ENCODE assay signal across 12 cellular contexts in the genomic region with DNA sequence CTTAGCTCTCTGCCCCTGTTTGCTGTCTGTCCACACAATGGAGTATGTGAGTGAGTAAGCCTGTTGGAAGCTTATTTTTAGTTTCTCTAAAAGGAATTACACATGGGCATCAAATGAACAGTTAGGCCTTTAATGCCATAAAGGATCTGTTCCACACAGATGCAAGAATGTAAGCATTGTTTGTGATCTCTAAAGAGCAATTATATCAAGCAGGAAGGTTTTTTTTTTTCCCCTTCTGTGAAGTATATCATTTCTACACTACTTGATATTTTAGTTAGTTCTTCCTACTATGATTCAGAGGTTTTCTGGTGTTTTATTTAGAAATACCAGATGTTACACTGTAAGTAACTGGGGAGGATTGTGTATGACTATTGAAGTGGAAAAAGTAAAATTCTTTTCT.
A peak's percentile ranks its signal among the peaks of the same experiment; 100 is the strongest.
DNase-seq lines count a peak whose midpoint lies in the region; ATAC-seq and TF ChIP-seq lines count a peak whose summit lies in the region.
"Had no signal": no experiment of that assay in that cellular context is flagged by ENCODE, and none has a peak within 500 bp of the region (broad histone marks: within the 10 kb centered on the region; RNA-seq: fewer than 3 reads in every experiment).

No MANE protein-coding gene starts in this region.

- H3K27me3 Mint-ChIP-seq in activated naive CD8-positive, alpha-beta T cell treated with anti-CD3 and anti-CD28 coated beads for 36 hours: no peaks in the 10 kb centered on the region

- H3K4me2 ChIP-seq in OCI-LY3 (ENCODE audit: low read length): peak overlapping the region; percentile 2; the same call in 1 of the 2 replicates

- H3K9ac ChIP-seq in OCI-LY3 (ENCODE audit: low read length): no peak overlapping the region

- H3K36me3 ChIP-seq in OCI-LY3 (replicated peaks; ENCODE audit: low read depth, low read length): no peaks in the 10 kb centered on the region

- no peak overlapping the region for H3K27ac ChIP-seq in OCI-LY3 (ENCODE audit: low read length)

- H3K4me3 Mint-ChIP-seq in activated naive CD8-positive, alpha-beta T cell treated with anti-CD3 and anti-CD28 coated beads for 36 hours: no peak overlapping the region
- H3K4me3 Mint-ChIP-seq: nephron progenitor cell had no signal

- H3K36me3 Mint-ChIP-seq in activated naive CD8-positive, alpha-beta T cell treated with anti-CD3 and anti-CD28 coated beads for 36 hours: no peaks in the 10 kb centered on the region

- H4K20me1 ChIP-seq in OCI-LY3 (ENCODE audit: insufficient read depth, low read length): no peaks in the 10 kb centered on the region

- ATAC-seq in GM18870 (IDR thresholded peaks at IDR 0.05; ENCODE audit: unreplicated experiment): peak; percentile 43

- H3K4me1 ChIP-seq in OCI-LY3 (ENCODE audit: low read length): peaks cover 19% of the 10 kb centered on the region

- no peak overlapping the region for H2AFZ ChIP-seq in OCI-LY3 (ENCODE audit: low read depth, low read length)

- H3K4me1 Mint-ChIP-seq in activated naive CD8-positive, alpha-beta T cell treated with anti-CD3 and anti-CD28 coated beads for 36 hours: no peaks in the 10 kb centered on the region

- no peak overlapping the region for H3K4me3 ChIP-seq in OCI-LY3 (ENCODE audit: low read length)
- H3K4me3 ChIP-seq: coronary artery had no signal

- no peak for TF ChIP-seq CTCF in OCI-LY3 (IDR thresholded peaks at IDR 0.05; ENCODE audit: low read depth, low read length)

- H3K27me3 ChIP-seq in OCI-LY3 (ENCODE audit: low read depth, low read length): no peaks in the 10 kb centered on the region

- H3K79me2 ChIP-seq in OCI-LY3 (ENCODE audit: low read length): no peaks in the 10 kb centered on the region

- no peak overlapping the region for H3K27ac Mint-ChIP-seq in activated naive CD8-positive, alpha-beta T cell treated with anti-CD3 and anti-CD28 coated beads for 36 hours
- H3K27ac Mint-ChIP-seq: nephron progenitor cell had no signal

- DNase-seq in fibroblast of peridontal ligament (ENCODE audit: extremely low read depth) (peak; percentile 95), superior temporal gyrus (ENCODE audit: extremely low spot score) (peak; percentile 30), Ammon's horn (ENCODE audit: low spot score) (no peak), T-helper 9 cell (no peak), NCI-H187 (lab: John Stamatoyannopoulos, UW) (no peak)
- no peak for DNase-seq in activated naive CD8-positive, alpha-beta T cell treated with anti-CD3 and anti-CD28 coated beads for 36 hours
- DNase-seq: NCI-H2171, nephron progenitor cell, RPMI8226 had no signal

- no peaks in the 10 kb centered on the region for H3K9me3 Mint-ChIP-seq in activated naive CD8-positive, alpha-beta T cell treated with anti-CD3 and anti-CD28 coated beads for 36 hours
- H3K9me3 Mint-ChIP-seq: nephron progenitor cell had no signal

- no peaks in the 10 kb centered on the region for H3K9me3 ChIP-seq in OCI-LY3 (ENCODE audit: insufficient read depth, low read length)

Comparison
In these comparisons a context has a peak if more than half of its experiments do, and no peak if none do; other contexts are left out.
1. DNase-seq: peak in fibroblast of peridontal ligament (single experiment) and superior temporal gyrus (single experiment); none in Ammon's horn (single experiment), T-helper 9 cell (single experiment), NCI-H187 (0 of 2) and activated naive CD8-positive, alpha-beta T cell treated with anti-CD3 and anti-CD28 coated beads for 36 hours (single experiment).